Comparison of ENCODE assay signal across 26 cellular contexts in genomic region chr4:119564106-119564505, GRCh38.
"Had no signal": no experiment of that assay in that cellular context is flagged by ENCODE, and none has a peak within 500 bp of the region (broad histone marks: within the 10 kb centered on the region; RNA-seq: fewer than 3 reads in every experiment).

No MANE protein-coding gene starts in this region.

- H3K27ac Mint-ChIP-seq: effector memory CD8-positive, alpha-beta T cell; immature natural killer cell; memory B cell; natural killer cell; stimulated activated naive CD8-positive, alpha-beta T cell treated with anti-CD3 and anti-CD28 coated beads, Interleukin-15, amount 100 ng/mL, for 72 hours had no signal

- ATAC-seq: effector memory CD8-positive, alpha-beta T cell; left lobe of liver; natural killer cell; psoas muscle; right cardiac atrium; stimulated activated naive CD8-positive, alpha-beta T cell treated with anti-CD3 and anti-CD28 coated beads, Interleukin-15, amount 100 ng/mL, for 72 hours; upper lobe of right lung had no signal

- H3K36me3 ChIP-seq: ovary, suprapubic skin, uterus had no signal

- H3K4me1 ChIP-seq: esophagus squamous epithelium, psoas muscle, spleen, suprapubic skin, upper lobe of right lung, uterus had no signal

- H3K27me3 ChIP-seq: esophagus squamous epithelium, ovary, spleen, suprapubic skin, transverse colon, upper lobe of right lung, uterus had no signal

- H3K4me3 ChIP-seq: esophagus squamous epithelium, lung, ovary, psoas muscle, skin epidermis, spleen, suprapubic skin, transverse colon, upper lobe of right lung, uterus had no signal

- DNase-seq: cortex of kidney; effector memory CD8-positive, alpha-beta T cell; erythroblast; esophagus squamous epithelium; foreskin melanocyte; hypothalamus; immature natural killer cell; islet precursor cell; natural killer cell; occipital lobe; ovary; posterior cingulate gyrus; psoas muscle; right cardiac atrium; spleen; stimulated activated naive CD4-positive, alpha-beta T cell; stimulated activated naive CD8-positive, alpha-beta T cell treated with anti-CD3 and anti-CD28 coated beads, Interleukin-15, amount 100 ng/mL, for 72 hours; transverse colon; upper lobe of right lung; uterus had no signal

- H3K27ac ChIP-seq: esophagus squamous epithelium, ovary, psoas muscle, skin epidermis, spleen, suprapubic skin, transverse colon, upper lobe of right lung, uterus had no signal

- H3K27me3 Mint-ChIP-seq: effector memory CD8-positive, alpha-beta T cell; memory B cell; stimulated activated naive CD8-positive, alpha-beta T cell treated with anti-CD3 and anti-CD28 coated beads, Interleukin-15, amount 100 ng/mL, for 72 hours had no signal

- H3K4me3 Mint-ChIP-seq: effector memory CD8-positive, alpha-beta T cell; immature natural killer cell; memory B cell; natural killer cell; stimulated activated naive CD8-positive, alpha-beta T cell treated with anti-CD3 and anti-CD28 coated beads, Interleukin-15, amount 100 ng/mL, for 72 hours had no signal

- FAIRE-seq: endometrium had no signal

- H3K4me1 Mint-ChIP-seq: immature natural killer cell; memory B cell; natural killer cell; stimulated activated naive CD8-positive, alpha-beta T cell treated with anti-CD3 and anti-CD28 coated beads, Interleukin-15, amount 100 ng/mL, for 72 hours had no signal

- H3K9me3 ChIP-seq: ovary had no signal
